ENCODE assay signal across 12 cellular contexts in the genomic region with DNA sequence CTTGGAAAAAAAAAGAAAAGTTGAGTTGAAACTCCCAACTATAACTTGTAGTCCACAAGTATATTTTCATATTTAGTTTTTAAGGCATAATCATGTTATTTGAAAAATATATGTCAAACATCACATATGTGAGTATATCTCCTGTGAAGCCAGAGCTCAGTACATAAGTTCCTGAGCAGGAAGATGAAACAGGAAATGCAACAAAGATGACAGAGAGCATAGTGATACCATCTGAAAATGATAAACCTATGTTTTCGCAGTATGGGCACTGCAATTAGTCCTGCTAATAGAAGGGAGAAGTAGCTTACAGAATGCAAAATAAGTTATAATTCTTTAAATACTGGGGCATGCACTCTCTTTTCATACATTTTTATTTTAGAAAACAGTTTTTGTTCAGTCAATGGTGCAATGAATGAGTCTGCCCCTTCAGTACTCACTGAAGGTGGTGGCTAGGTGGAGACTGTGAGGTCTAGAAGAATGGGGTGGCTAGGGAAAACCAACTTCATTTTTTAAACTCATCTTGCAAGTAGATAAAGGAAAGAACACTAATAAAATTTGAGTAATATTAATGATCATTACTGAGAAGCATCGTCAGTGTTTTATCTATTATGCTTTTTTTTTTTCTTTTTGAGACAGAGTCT. TPM values are rescaled to one million over a fixed set of nuclear protein-coding genes. Genes with fewer than 3 reads are reported as not detected.
DNase-seq lines count a peak whose midpoint lies in the region; ATAC-seq and TF ChIP-seq lines count a peak whose summit lies in the region.
"Had no signal": no experiment of that assay in that cellular context is flagged by ENCODE, and none has a peak within 500 bp of the region (broad histone marks: within the 10 kb centered on the region; RNA-seq: fewer than 3 reads in every experiment).

No MANE protein-coding gene starts in this region.

- H3K27me3 Mint-ChIP-seq in CD4-positive, alpha-beta memory T cell: no peaks in the 10 kb centered on the region
- no peaks in the 10 kb centered on the region for H3K27me3 Mint-ChIP-seq in activated CD8-positive, alpha-beta T cell treated with anti-CD3 and anti-CD28 coated beads, Interleukin-2, amount 10 ng/mL, durations not matched to agents 7 days and 5 days (ENCODE audit: low read depth)
- H3K27me3 Mint-ChIP-seq in naive thymus-derived CD8-positive, alpha-beta T cell: no peaks in the 10 kb centered on the region

- ATAC-seq in activated CD8-positive, alpha-beta T cell treated with anti-CD3 and anti-CD28 coated beads, Interleukin-2, amount 10 ng/mL, durations not matched to agents 7 days and 5 days: peak; percentile 84
- ATAC-seq in naive thymus-derived CD8-positive, alpha-beta T cell: peak; percentile 85 to 86
- ATAC-seq in HG02623 (IDR thresholded peaks at IDR 0.05; ENCODE audit: unreplicated experiment) (no peak), GM21360 (IDR thresholded peaks at IDR 0.05; ENCODE audit: unreplicated experiment) (no peak)

- peak overlapping the region; percentile 56 to 89 (median 72) for H3K4me3 Mint-ChIP-seq in CD4-positive, alpha-beta memory T cell
- H3K4me3 Mint-ChIP-seq in activated CD8-positive, alpha-beta T cell treated with anti-CD3 and anti-CD28 coated beads, Interleukin-2, amount 10 ng/mL, durations not matched to agents 7 days and 5 days: peak overlapping the region; percentile 40
- H3K4me3 Mint-ChIP-seq in naive thymus-derived CD8-positive, alpha-beta T cell: peak overlapping the region; percentile 52 to 87 (median 66)

- H3F3A ChIP-seq in Loucy (ENCODE audit: low read depth): 0 out of 2 replicates have a peak, but pooled peaks cover 5% of the 10 kb centered on the region

- no peaks in the 10 kb centered on the region for H4K20me1 ChIP-seq in Loucy (ENCODE audit: insufficient read depth, low read length, poor library complexity, severe bottlenecking)

- H3K27ac ChIP-seq in CD4-positive, alpha-beta memory T cell (ENCODE audit: low read depth, low read length): peak overlapping the region; percentile 73

- peak; percentile 30 to 54 (median 46) for DNase-seq in CD4-positive, alpha-beta memory T cell
- no peak for DNase-seq in activated CD8-positive, alpha-beta T cell treated with anti-CD3 and anti-CD28 coated beads, Interleukin-2, amount 10 ng/mL, durations not matched to agents 7 days and 5 days
- DNase-seq in naive thymus-derived CD8-positive, alpha-beta T cell: peak in 3 of 10 donors; percentile 38 to 42 (median 40)
- no peak for DNase-seq in amygdala (lab: John Stamatoyannopoulos, UW)
- DNase-seq: activated CD8-positive, alpha-beta memory T cell treated with anti-CD3 and anti-CD28 coated beads, Interleukin-2, amount 50 U/mL, for 48 hours; COR-L47; KBM-7; kidney; NCI-H2107 had no signal

- peaks cover 0 to 1% of the 10 kb centered on the region in 2 donors for H3K36me3 Mint-ChIP-seq in CD4-positive, alpha-beta memory T cell
- H3K36me3 Mint-ChIP-seq in activated CD8-positive, alpha-beta T cell treated with anti-CD3 and anti-CD28 coated beads, Interleukin-2, amount 10 ng/mL, durations not matched to agents 7 days and 5 days (ENCODE audit: low read depth): peaks cover 11% of the 10 kb centered on the region
- H3K36me3 Mint-ChIP-seq in naive thymus-derived CD8-positive, alpha-beta T cell: no peaks in the 10 kb centered on the region

- H3K9me3 Mint-ChIP-seq in CD4-positive, alpha-beta memory T cell: peaks cover 0 to 2% (median 0%) of the 10 kb centered on the region in 8 donors
- H3K9me3 Mint-ChIP-seq in activated CD8-positive, alpha-beta T cell treated with anti-CD3 and anti-CD28 coated beads, Interleukin-2, amount 10 ng/mL, durations not matched to agents 7 days and 5 days (ENCODE audit: insufficient read depth): no peaks in the 10 kb centered on the region
- peaks cover 0 to 2% (median 0%) of the 10 kb centered on the region in 9 donors for H3K9me3 Mint-ChIP-seq in naive thymus-derived CD8-positive, alpha-beta T cell

- H3K9ac ChIP-seq in Loucy (ENCODE audit: low read depth, low read length, poor library complexity, severe bottlenecking): no peak overlapping the region

- no peak overlapping the region for H3K4me3 ChIP-seq in CD4-positive, alpha-beta memory T cell (ENCODE audit: low read length in 2 of 2)
- H3K4me3 ChIP-seq in Loucy (ENCODE audit: low read length, poor library complexity, severe bottlenecking): peak overlapping the region; percentile 38

- H3K4me1 ChIP-seq in CD4-positive, alpha-beta memory T cell (ENCODE audit: insufficient read depth, low read length): peaks cover 54% of the 10 kb centered on the region
- H3K4me1 ChIP-seq in Loucy (ENCODE audit: insufficient read depth, low read length, poor library complexity, severe bottlenecking): peaks cover 37% of the 10 kb centered on the region

- H3K27me3 ChIP-seq in CD4-positive, alpha-beta memory T cell (ENCODE audit: insufficient read depth, low read length): no peaks in the 10 kb centered on the region
- no peaks in the 10 kb centered on the region for H3K27me3 ChIP-seq in Loucy (ENCODE audit: insufficient read depth, low read length, poor library complexity, severe bottlenecking)

- H3K9me2 ChIP-seq in Loucy (replicated peaks; ENCODE audit: low read depth, low read length): no peaks in the 10 kb centered on the region

- TF ChIP-seq CTCF in Loucy (conservative IDR thresholded peaks at IDR 0.05; ENCODE audit: low read length): no peak

- peak overlapping the region; percentile 62 for H3K4me2 ChIP-seq in Loucy (ENCODE audit: low read depth, low read length, poor library complexity, severe bottlenecking)

- no peaks in the 10 kb centered on the region for H3K9me3 ChIP-seq in CD4-positive, alpha-beta memory T cell (ENCODE audit: control insufficient read depth in 1 of 2, low read length in 2 of 2)
- no peaks in the 10 kb centered on the region for H3K9me3 ChIP-seq in Loucy (ENCODE audit: insufficient read depth, low read depth, low read length)

- POLR2A ChIA-PET in CD4-positive, alpha-beta memory T cell (lab: Charles Lee; ENCODE audit: partially characterized antibody): interaction anchor here (0.5 to 3.5 kb wide), 16 partner anchors 9 to 110 kb away, joined by 3 to 59 read pairs (median 4); partner anchors contain the start of gene FYB1
- POLR2A ChIA-PET in activated CD8-positive, alpha-beta T cell treated with anti-CD3 and anti-CD28 coated beads, Interleukin-2, amount 10 ng/mL, durations not matched to agents 7 days and 5 days (lab: Charles Lee): interaction anchor here (1.4 to 2.9 kb wide), 3 partner anchors 55 to 72 kb away, joined by 5 to 16 read pairs (median 5); partner anchors contain the start of gene FYB1
- POLR2A ChIA-PET in naive thymus-derived CD8-positive, alpha-beta T cell (lab: Charles Lee): interaction anchor here (0.6 to 3.1 kb wide), 8 partner anchors 10 to 85 kb away, joined by 3 to 16 read pairs (median 4); no protein-coding TSS in a partner anchor

- intact Hi-C loops in CD4-positive, alpha-beta memory T cell (cut with micrococcal nuclease): loop anchor here (5.0 kb wide), 1 partner anchor 1404 kb away; the partner anchor contains the start of gene PTGER4

- H3K36me3 ChIP-seq in CD4-positive, alpha-beta memory T cell (ENCODE audit: insufficient read depth, low read length): no peaks in the 10 kb centered on the region
- no peaks in the 10 kb centered on the region for H3K36me3 ChIP-seq in Loucy (ENCODE audit: insufficient read depth, low read length)

- H3K4me1 Mint-ChIP-seq in CD4-positive, alpha-beta memory T cell: peaks cover 34 to 61% (median 47%) of the 10 kb centered on the region in 4 donors
- H3K4me1 Mint-ChIP-seq in activated CD8-positive, alpha-beta T cell treated with anti-CD3 and anti-CD28 coated beads, Interleukin-2, amount 10 ng/mL, durations not matched to agents 7 days and 5 days (ENCODE audit: low read depth): peaks cover 52% of the 10 kb centered on the region
- peaks cover 10 to 58% (median 42%) of the 10 kb centered on the region in 4 donors for H3K4me1 Mint-ChIP-seq in naive thymus-derived CD8-positive, alpha-beta T cell

- peak overlapping the region; percentile 64; the same call in 1 of the 2 replicates for H2AFZ ChIP-seq in Loucy (ENCODE audit: low read length)

- peak overlapping the region; percentile 90 to 98 (median 96) for H3K27ac Mint-ChIP-seq in CD4-positive, alpha-beta memory T cell
- H3K27ac Mint-ChIP-seq in activated CD8-positive, alpha-beta T cell treated with anti-CD3 and anti-CD28 coated beads, Interleukin-2, amount 10 ng/mL, durations not matched to agents 7 days and 5 days: peak overlapping the region; percentile 96
- peak overlapping the region; percentile 38 to 100 (median 96) for H3K27ac Mint-ChIP-seq in naive thymus-derived CD8-positive, alpha-beta T cell

- no peaks in the 10 kb centered on the region for H3K79me2 ChIP-seq in Loucy (ENCODE audit: insufficient read depth, low read length)

- CTCF ChIA-PET in CD4-positive, alpha-beta memory T cell (lab: Charles Lee; ENCODE audit: partially characterized antibody): interaction anchor here (1.0 to 9.5 kb wide), 10 partner anchors 10 to 121 kb away, joined by 3 to 108 read pairs (median 4); partner anchors contain the start of gene FYB1
- CTCF ChIA-PET in activated CD8-positive, alpha-beta T cell treated with anti-CD3 and anti-CD28 coated beads, Interleukin-2, amount 10 ng/mL, durations not matched to agents 7 days and 5 days (lab: Charles Lee): interaction anchor here (0.7 to 3.5 kb wide), 10 partner anchors 9 to 96 kb away, joined by 3 to 63 read pairs (median 5); partner anchors contain the start of gene FYB1

RNA-seq across cellular contexts. Expression of gene FYB1, which starts 54.1 kb away (rescaled TPM):
- 100 to 1,000 TPM; 571 to 596 TPM for total RNA-seq in CD4-positive, alpha-beta memory T cell
- polyA plus RNA-seq in CD4-positive, alpha-beta memory T cell: 100 to 1,000 TPM; 184 to 414 TPM
- total RNA-seq in activated CD8-positive, alpha-beta T cell treated with anti-CD3 and anti-CD28 coated beads, Interleukin-2, amount 10 ng/mL, durations not matched to agents 7 days and 5 days: 100 to 1,000 TPM; 198 to 215 TPM
- total RNA-seq in naive thymus-derived CD8-positive, alpha-beta T cell: 100 to 1,000 TPM; 579 to 642 TPM
- polyA plus RNA-seq in naive thymus-derived CD8-positive, alpha-beta T cell: 100 to 1,000 TPM; 181 to 431 (median 312) TPM

Comparison
In these comparisons a context has a peak if more than half of its experiments do, and no peak if none do; other contexts are left out.
1. DNase-seq: peak in CD4-positive, alpha-beta memory T cell (5 of 5); none in activated CD8-positive, alpha-beta T cell treated with anti-CD3 and anti-CD28 coated beads, Interleukin-2, amount 10 ng/mL, durations not matched to agents 7 days and 5 days (single experiment) and amygdala (0 of 56).
2. ATAC-seq: peak in activated CD8-positive, alpha-beta T cell treated with anti-CD3 and anti-CD28 coated beads, Interleukin-2, amount 10 ng/mL, durations not matched to agents 7 days and 5 days (single experiment) and naive thymus-derived CD8-positive, alpha-beta T cell (2 of 2); none in HG02623 (single experiment) and GM21360 (single experiment).
3. Peak in every context shown above with its lines, with median percentiles within 50 percentile points of each other: H3K27ac Mint-ChIP-seq and H3K4me3 Mint-ChIP-seq.